ENCODE assay signal across 18 cellular contexts in the genomic region with DNA sequence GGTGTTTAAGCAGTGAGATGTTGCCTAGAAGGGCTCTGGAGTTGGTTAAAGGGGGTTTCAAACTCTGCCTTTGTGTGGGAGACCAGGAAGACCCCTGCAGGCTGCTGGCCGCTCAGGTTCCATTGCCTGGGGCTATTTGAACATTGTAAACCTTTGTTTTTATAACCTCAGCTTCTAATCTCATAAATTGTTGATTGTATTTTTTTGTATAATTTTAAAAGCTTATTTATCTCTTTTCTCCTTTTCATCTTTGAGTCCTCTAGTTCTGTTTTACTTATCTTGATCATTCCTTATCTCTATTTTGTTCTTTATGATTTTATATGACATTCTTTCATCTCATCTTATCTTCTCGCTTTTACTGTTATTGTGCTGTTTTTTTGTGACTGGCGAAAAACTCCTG. TPM values are rescaled to one million over a fixed set of nuclear protein-coding genes. Genes with fewer than 3 reads are reported as not detected.
A peak's percentile ranks its signal among the peaks of the same experiment; 100 is the strongest.
DNase-seq lines count a peak whose midpoint lies in the region; ATAC-seq and TF ChIP-seq lines count a peak whose summit lies in the region.
"Had no signal": no experiment of that assay in that cellular context is flagged by ENCODE, and none has a peak within 500 bp of the region (broad histone marks: within the 10 kb centered on the region; RNA-seq: fewer than 3 reads in every experiment).

No MANE protein-coding gene starts in this region.

- H3K4me1 ChIP-seq in Karpas-422 (ENCODE audit: low read length) (no peaks in the 10 kb centered on the region), mucosa of descending colon (ENCODE audit: low read depth) (no peaks in the 10 kb centered on the region)

- POLR2A ChIA-PET in HEK293T (lab: Yijun Ruan, JAX) = no interaction called here

- H3K9me3 ChIP-seq in Karpas-422 (ENCODE audit: low read length) (no peaks in the 10 kb centered on the region), mucosa of descending colon (no peaks in the 10 kb centered on the region)
- H3K9me3 ChIP-seq: BLaER1 treated with 17β-estradiol and CSF1 and Interleukin-3, amounts not matched to agents 10 nM and 100 nM had no signal

- no peaks in the 10 kb centered on the region for H3K9me2 ChIP-seq in Karpas-422 (replicated peaks; ENCODE audit: insufficient read depth, low read length)

- H3K4me3 ChIP-seq in Karpas-422 (ENCODE audit: low read length) (no peak overlapping the region), mucosa of descending colon (no peak overlapping the region)
- H3K4me3 ChIP-seq: BLaER1 treated with 17β-estradiol and CSF1 and Interleukin-3, amounts not matched to agents 10 nM and 100 nM; GM12878 had no signal

- H4K20me1 ChIP-seq in Karpas-422 (ENCODE audit: insufficient read depth, low read depth, low read length) = no peaks in the 10 kb centered on the region
- H4K20me1 ChIP-seq: BLaER1 treated with 17β-estradiol and CSF1 and Interleukin-3, amounts not matched to agents 10 nM and 100 nM had no signal

- ATAC-seq in mucosa of descending colon (no peak), HG02610 (IDR thresholded peaks at IDR 0.05; ENCODE audit: unreplicated experiment) (no peak)
- ATAC-seq: GM12878 had no signal

- no peak for TF ChIP-seq CTCF in mucosa of descending colon (IDR thresholded peaks at IDR 0.05)

- CTCF ChIA-PET in HEK293T (lab: Yijun Ruan, JAX) = interaction anchor here (1.0 to 1.6 kb wide), 2 partner anchors 102 kb away, joined by 3 to 5 read pairs; no protein-coding TSS in a partner anchor

- no peaks in the 10 kb centered on the region for H3K79me2 ChIP-seq in Karpas-422 (ENCODE audit: low read length)

- no peak overlapping the region for H3K27ac ChIP-seq in Karpas-422 (ENCODE audit: low read length)
- H3K27ac ChIP-seq: BLaER1 treated with 17β-estradiol and CSF1 and Interleukin-3, amounts not matched to agents 10 nM and 100 nM had no signal

- H3K36me3 ChIP-seq in Karpas-422 (ENCODE audit: insufficient read depth, low read length) (no peaks in the 10 kb centered on the region), mucosa of descending colon (ENCODE audit: low read depth) (no peaks in the 10 kb centered on the region)
- H3K36me3 ChIP-seq: BLaER1 treated with 17β-estradiol and CSF1 and Interleukin-3, amounts not matched to agents 10 nM and 100 nM had no signal

- intact Hi-C loops in mucosa of descending colon (cut with DNase I, micrococcal nuclease) = no loop called here

- no peaks in the 10 kb centered on the region for H3K27me3 ChIP-seq in Karpas-422 (ENCODE audit: low read length)
- H3K27me3 ChIP-seq: BLaER1 treated with 17β-estradiol and CSF1 and Interleukin-3, amounts not matched to agents 10 nM and 100 nM had no signal

- DNase-seq in HEK293T (ENCODE audit: extremely low spot score) (no peak), NCI-H69 (lab: John Stamatoyannopoulos, UW) (peak; percentile 13), mesenteric fat pad (ENCODE audit: low spot score) (peak; percentile 5), CD1c-positive myeloid dendritic cell (ENCODE audit: extremely low spot score) (no peak), Karpas-422 (no peak), mucosa of descending colon (no peak)
- DNase-seq: CD4-positive, CD25-positive, alpha-beta regulatory T cell; CD8-positive, alpha-beta memory T cell; COR-L47; DMS 273 treated with DMSO at 0.1 percent for 48 hours; DMS53; DND-41; EL; H9 had no signal

- H2AFZ ChIP-seq in Karpas-422 (ENCODE audit: low read length) = no peak overlapping the region

- no peak overlapping the region for H3K4me2 ChIP-seq in Karpas-422 (ENCODE audit: low read depth, low read length, poor library complexity, severe bottlenecking)
- H3K4me2 ChIP-seq: BLaER1 treated with 17β-estradiol and CSF1 and Interleukin-3, amounts not matched to agents 10 nM and 100 nM had no signal

- no peak overlapping the region for H3K9ac ChIP-seq in Karpas-422 (ENCODE audit: low read length)
- H3K9ac ChIP-seq: BLaER1 treated with 17β-estradiol and CSF1 and Interleukin-3, amounts not matched to agents 10 nM and 100 nM had no signal

TF ChIP-seq in HEK293T, 16 proteins besides CTCF, POLR2A, EP300 and RAD21:
- TF ChIP-seq ELF4 (IDR thresholded peaks at IDR 0.05) = no peak
- 0 out of 2 replicates have a peak, but pooled peaks have one; percentile 39 for TF ChIP-seq CTBP1 (IDR thresholded peaks at IDR 0.05; ENCODE audit: borderline replicate concordance)
- TF ChIP-seq FOXA1 (IDR thresholded peaks at IDR 0.05) = peak; percentile 75
- 0 out of 2 replicates have a peak, but pooled peaks have one; percentile 22 for TF ChIP-seq ZNF384 (IDR thresholded peaks at IDR 0.05)

RNA-seq across cellular contexts. Expression of a gene that starts 45.5 kb away (rescaled TPM):
- total RNA-seq in mesenteric fat pad (33.1 TPM), mucosa of descending colon (10 to 100 TPM; 39.8 to 69.2 (median 40.7) TPM)
- not detected in 2 replicates for total RNA-seq in Karpas-422 (2014; rRNA removed; shearing (Covaris generic); ENCODE audit: low replicate concordance)
- total RNA-seq: G401 had no signal

Comparison
In these comparisons a context has a peak if more than half of its experiments do, and no peak if none do; other contexts are left out.
1. DNase-seq: peak in NCI-H69 (single experiment) and mesenteric fat pad (single experiment); none in HEK293T (single experiment), CD1c-positive myeloid dendritic cell (single experiment), Karpas-422 (single experiment) and mucosa of descending colon (0 of 3).
2. RNA of a gene that starts 45.5 kb away (total RNA-seq): 39.8 to 69.2 TPM in mucosa of descending colon and 33.1 TPM in mesenteric fat pad (single experiment); not detected in Karpas-422; every median in the first group is over 10 times any median in the second.